In genomic region chr15:67433495-67434099, GRCh38 we compare ENCODE assay signal across 8 cellular contexts.
DNase-seq lines count a peak whose midpoint lies in the region; ATAC-seq and TF ChIP-seq lines count a peak whose summit lies in the region.

No MANE protein-coding gene starts in this region.

- ATAC-seq in DND-41 (ENCODE audit: insufficient read depth, low read depth): peak; percentile 54; the same call in 1 of the 3 replicates
- no peak for ATAC-seq in stimulated activated memory B cell treated with anti-CD40 and anti-IgM and Interleukin-4, amounts not matched to agents 10 μg/mL and 1 μg/mL and 100 μg/mL, for 72 hours
- ATAC-seq in GM21528 (IDR thresholded peaks at IDR 0.05; ENCODE audit: low FRiP score, unreplicated experiment): no peak

- no peaks in the 10 kb centered on the region for H3K27me3 Mint-ChIP-seq in stimulated activated memory B cell treated with anti-CD40 and anti-IgM and Interleukin-4, amounts not matched to agents 10 μg/mL and 1 μg/mL and 100 μg/mL, for 72 hours
- H3K27me3 Mint-ChIP-seq in activated T-helper 1 cell treated with anti-CD3 and anti-CD28 coated beads, Interleukin-12 subunit alpha, Interleukin-12 subunit beta, Interleukin-2, Interleukin-4 antibody, amounts not matched to agents 30 ng/mL and 10 ng/mL and 1 ng/mL, durations not matched to agents 14 hours and 24 hours and 36 hours (ENCODE audit: insufficient read depth): peaks cover 5% of the 10 kb centered on the region

- no peaks in the 10 kb centered on the region for H3K9me3 ChIP-seq in DND-41 (ENCODE audit: insufficient read depth, low read length, severe bottlenecking)

- no peak overlapping the region for H3K27ac Mint-ChIP-seq in stimulated activated memory B cell treated with anti-CD40 and anti-IgM and Interleukin-4, amounts not matched to agents 10 μg/mL and 1 μg/mL and 100 μg/mL, for 72 hours
- H3K27ac Mint-ChIP-seq in activated T-helper 1 cell treated with anti-CD3 and anti-CD28 coated beads, Interleukin-12 subunit alpha, Interleukin-12 subunit beta, Interleukin-2, Interleukin-4 antibody, amounts not matched to agents 30 ng/mL and 10 ng/mL and 1 ng/mL, durations not matched to agents 14 hours and 24 hours and 36 hours: no peak overlapping the region

- H3K4me3 ChIP-seq in DND-41 (ENCODE audit: low read depth in 1 of 2, low read length in 2 of 2) (no peak overlapping the region), epithelial cell of proximal tubule (ENCODE audit: low read depth, low read length) (no peak overlapping the region)

- no peaks in the 10 kb centered on the region for H3K9me3 Mint-ChIP-seq in stimulated activated memory B cell treated with anti-CD40 and anti-IgM and Interleukin-4, amounts not matched to agents 10 μg/mL and 1 μg/mL and 100 μg/mL, for 72 hours
- no peaks in the 10 kb centered on the region for H3K9me3 Mint-ChIP-seq in activated T-helper 1 cell treated with anti-CD3 and anti-CD28 coated beads, Interleukin-12 subunit alpha, Interleukin-12 subunit beta, Interleukin-2, Interleukin-4 antibody, amounts not matched to agents 30 ng/mL and 10 ng/mL and 1 ng/mL, durations not matched to agents 14 hours and 24 hours and 36 hours

- no peak overlapping the region for H3K4me3 Mint-ChIP-seq in stimulated activated memory B cell treated with anti-CD40 and anti-IgM and Interleukin-4, amounts not matched to agents 10 μg/mL and 1 μg/mL and 100 μg/mL, for 72 hours
- H3K4me3 Mint-ChIP-seq in activated T-helper 1 cell treated with anti-CD3 and anti-CD28 coated beads, Interleukin-12 subunit alpha, Interleukin-12 subunit beta, Interleukin-2, Interleukin-4 antibody, amounts not matched to agents 30 ng/mL and 10 ng/mL and 1 ng/mL, durations not matched to agents 14 hours and 24 hours and 36 hours: no peak overlapping the region

- no peak overlapping the region for H3K4me2 ChIP-seq in DND-41 (ENCODE audit: insufficient read depth, low read length)

- no peak overlapping the region for H2AFZ ChIP-seq in DND-41 (ENCODE audit: low read depth, low read length)

- no peaks in the 10 kb centered on the region for H3K36me3 ChIP-seq in DND-41 (ENCODE audit: insufficient read depth, low read length)

- no peaks in the 10 kb centered on the region for H3K27me3 ChIP-seq in DND-41 (ENCODE audit: insufficient read depth, low read length, poor library complexity)

- no peak overlapping the region for H3K27ac ChIP-seq in DND-41 (ENCODE audit: low read length)

- no peaks in the 10 kb centered on the region for H4K20me1 ChIP-seq in DND-41 (ENCODE audit: insufficient read depth, low read length)

- no peak overlapping the region for H3K9ac ChIP-seq in DND-41 (ENCODE audit: low read depth, low read length)

- no peaks in the 10 kb centered on the region for H3K4me1 Mint-ChIP-seq in stimulated activated memory B cell treated with anti-CD40 and anti-IgM and Interleukin-4, amounts not matched to agents 10 μg/mL and 1 μg/mL and 100 μg/mL, for 72 hours
- no peaks in the 10 kb centered on the region for H3K4me1 Mint-ChIP-seq in activated T-helper 1 cell treated with anti-CD3 and anti-CD28 coated beads, Interleukin-12 subunit alpha, Interleukin-12 subunit beta, Interleukin-2, Interleukin-4 antibody, amounts not matched to agents 30 ng/mL and 10 ng/mL and 1 ng/mL, durations not matched to agents 14 hours and 24 hours and 36 hours (ENCODE audit: low read depth)

- DNase-seq in DND-41 (peak; percentile 29), HK-2 (ENCODE audit: unreplicated experiment) (peak; percentile 25), T1000 (lab: John Stamatoyannopoulos, UW) (peak; percentile 13), epithelial cell of proximal tubule (ENCODE audit: low read depth) (no peak), mucosa of gallbladder (ENCODE audit: low spot score) (peak; percentile 39)
- DNase-seq in activated T-helper 1 cell treated with anti-CD3 and anti-CD28 coated beads, Interleukin-12 subunit alpha, Interleukin-12 subunit beta, Interleukin-2, Interleukin-4 antibody, amounts not matched to agents 30 ng/mL and 10 ng/mL and 1 ng/mL, durations not matched to agents 14 hours and 24 hours and 36 hours (ENCODE audit: low spot score): no peak

- peaks cover 23% of the 10 kb centered on the region for H3K36me3 Mint-ChIP-seq in stimulated activated memory B cell treated with anti-CD40 and anti-IgM and Interleukin-4, amounts not matched to agents 10 μg/mL and 1 μg/mL and 100 μg/mL, for 72 hours
- H3K36me3 Mint-ChIP-seq in activated T-helper 1 cell treated with anti-CD3 and anti-CD28 coated beads, Interleukin-12 subunit alpha, Interleukin-12 subunit beta, Interleukin-2, Interleukin-4 antibody, amounts not matched to agents 30 ng/mL and 10 ng/mL and 1 ng/mL, durations not matched to agents 14 hours and 24 hours and 36 hours (ENCODE audit: low read depth): no peaks in the 10 kb centered on the region

- TF ChIP-seq CTCF in DND-41 (IDR thresholded peaks at IDR 0.05; ENCODE audit: borderline replicate concordance, extremely low read depth, low read length, poor library complexity, severe bottlenecking): peak; percentile 74
- peak; percentile 81 for TF ChIP-seq CTCF in epithelial cell of proximal tubule (conservative IDR thresholded peaks at IDR 0.05; ENCODE audit: low read depth, low read length)

- no peaks in the 10 kb centered on the region for H3K4me1 ChIP-seq in DND-41 (ENCODE audit: insufficient read depth, low read length)

- intact Hi-C loops in activated T-helper 1 cell treated with anti-CD3 and anti-CD28 coated beads, Interleukin-12 subunit alpha, Interleukin-12 subunit beta, Interleukin-2, Interleukin-4 antibody, amounts not matched to agents 30 ng/mL and 10 ng/mL and 1 ng/mL, durations not matched to agents 14 hours and 24 hours and 36 hours (cut with micrococcal nuclease): loop anchor here (1.0 to 10.0 kb wide), 2 partner anchors 129 to 487 kb away; no protein-coding TSS in a partner anchor

- H3K79me2 ChIP-seq in DND-41 (ENCODE audit: insufficient read depth, low read length): no peaks in the 10 kb centered on the region

Comparison
In these comparisons a context has a peak if more than half of its experiments do, and no peak if none do; other contexts are left out.
1. DNase-seq: peak in DND-41 (single experiment), HK-2 (single experiment), T1000 (single experiment) and mucosa of gallbladder (single experiment); none in epithelial cell of proximal tubule (single experiment) and activated T-helper 1 cell treated with anti-CD3 and anti-CD28 coated beads, Interleukin-12 subunit alpha, Interleukin-12 subunit beta, Interleukin-2, Interleukin-4 antibody, amounts not matched to agents 30 ng/mL and 10 ng/mL and 1 ng/mL, durations not matched to agents 14 hours and 24 hours and 36 hours (single experiment).